Comparison of ENCODE assay signal across 1 cellular context in genomic region chr5:173922527-173922926, GRCh38.
TF ChIP-seq lines count a peak whose summit lies in the region.

No MANE protein-coding gene starts in this region.

TF ChIP-seq in WTC11, 78 proteins besides CTCF, POLR2A, EP300 and RAD21 (continued from another document):
- TF ChIP-seq, protein P1, sequence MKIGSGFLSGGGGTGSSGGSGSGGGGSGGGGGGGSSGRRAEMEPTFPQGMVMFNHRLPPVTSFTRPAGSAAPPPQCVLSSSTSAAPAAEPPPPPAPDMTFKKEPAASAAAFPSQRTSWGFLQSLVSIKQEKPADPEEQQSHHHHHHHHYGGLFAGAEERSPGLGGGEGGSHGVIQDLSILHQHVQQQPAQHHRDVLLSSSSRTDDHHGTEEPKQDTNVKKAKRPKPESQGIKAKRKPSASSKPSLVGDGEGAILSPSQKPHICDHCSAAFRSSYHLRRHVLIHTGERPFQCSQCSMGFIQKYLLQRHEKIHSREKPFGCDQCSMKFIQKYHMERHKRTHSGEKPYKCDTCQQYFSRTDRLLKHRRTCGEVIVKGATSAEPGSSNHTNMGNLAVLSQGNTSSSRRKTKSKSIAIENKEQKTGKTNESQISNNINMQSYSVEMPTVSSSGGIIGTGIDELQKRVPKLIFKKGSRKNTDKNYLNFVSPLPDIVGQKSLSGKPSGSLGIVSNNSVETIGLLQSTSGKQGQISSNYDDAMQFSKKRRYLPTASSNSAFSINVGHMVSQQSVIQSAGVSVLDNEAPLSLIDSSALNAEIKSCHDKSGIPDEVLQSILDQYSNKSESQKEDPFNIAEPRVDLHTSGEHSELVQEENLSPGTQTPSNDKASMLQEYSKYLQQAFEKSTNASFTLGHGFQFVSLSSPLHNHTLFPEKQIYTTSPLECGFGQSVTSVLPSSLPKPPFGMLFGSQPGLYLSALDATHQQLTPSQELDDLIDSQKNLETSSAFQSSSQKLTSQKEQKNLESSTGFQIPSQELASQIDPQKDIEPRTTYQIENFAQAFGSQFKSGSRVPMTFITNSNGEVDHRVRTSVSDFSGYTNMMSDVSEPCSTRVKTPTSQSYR (CRISPR knock-in tag; IDR thresholded peaks at IDR 0.05): no peak
- TF ChIP-seq HMGA2 (CRISPR knock-in tag; IDR thresholded peaks at IDR 0.05) (no peak), GRHL2 (CRISPR knock-in tag; IDR thresholded peaks at IDR 0.05; ENCODE audit: insufficient replicate concordance, severe bottlenecking) (no peak), ZNF396 (CRISPR knock-in tag; IDR thresholded peaks at IDR 0.05; ENCODE audit: borderline replicate concordance) (no peak), NR3C1 (CRISPR knock-in tag; conservative IDR thresholded peaks at IDR 0.05; ENCODE audit: low read depth) (no peak), TEAD1 (CRISPR knock-in tag; IDR thresholded peaks at IDR 0.05) (no peak), GTF2I (CRISPR knock-in tag; conservative IDR thresholded peaks at IDR 0.05) (no peak), CDX4 (CRISPR knock-in tag; IDR thresholded peaks at IDR 0.05; ENCODE audit: borderline replicate concordance) (no peak), USF1 (CRISPR knock-in tag; IDR thresholded peaks at IDR 0.05) (no peak), RORB (CRISPR knock-in tag; IDR thresholded peaks at IDR 0.05) (no peak), ATF1 (CRISPR knock-in tag; IDR thresholded peaks at IDR 0.05) (no peak)
- TF ChIP-seq, protein P2, sequence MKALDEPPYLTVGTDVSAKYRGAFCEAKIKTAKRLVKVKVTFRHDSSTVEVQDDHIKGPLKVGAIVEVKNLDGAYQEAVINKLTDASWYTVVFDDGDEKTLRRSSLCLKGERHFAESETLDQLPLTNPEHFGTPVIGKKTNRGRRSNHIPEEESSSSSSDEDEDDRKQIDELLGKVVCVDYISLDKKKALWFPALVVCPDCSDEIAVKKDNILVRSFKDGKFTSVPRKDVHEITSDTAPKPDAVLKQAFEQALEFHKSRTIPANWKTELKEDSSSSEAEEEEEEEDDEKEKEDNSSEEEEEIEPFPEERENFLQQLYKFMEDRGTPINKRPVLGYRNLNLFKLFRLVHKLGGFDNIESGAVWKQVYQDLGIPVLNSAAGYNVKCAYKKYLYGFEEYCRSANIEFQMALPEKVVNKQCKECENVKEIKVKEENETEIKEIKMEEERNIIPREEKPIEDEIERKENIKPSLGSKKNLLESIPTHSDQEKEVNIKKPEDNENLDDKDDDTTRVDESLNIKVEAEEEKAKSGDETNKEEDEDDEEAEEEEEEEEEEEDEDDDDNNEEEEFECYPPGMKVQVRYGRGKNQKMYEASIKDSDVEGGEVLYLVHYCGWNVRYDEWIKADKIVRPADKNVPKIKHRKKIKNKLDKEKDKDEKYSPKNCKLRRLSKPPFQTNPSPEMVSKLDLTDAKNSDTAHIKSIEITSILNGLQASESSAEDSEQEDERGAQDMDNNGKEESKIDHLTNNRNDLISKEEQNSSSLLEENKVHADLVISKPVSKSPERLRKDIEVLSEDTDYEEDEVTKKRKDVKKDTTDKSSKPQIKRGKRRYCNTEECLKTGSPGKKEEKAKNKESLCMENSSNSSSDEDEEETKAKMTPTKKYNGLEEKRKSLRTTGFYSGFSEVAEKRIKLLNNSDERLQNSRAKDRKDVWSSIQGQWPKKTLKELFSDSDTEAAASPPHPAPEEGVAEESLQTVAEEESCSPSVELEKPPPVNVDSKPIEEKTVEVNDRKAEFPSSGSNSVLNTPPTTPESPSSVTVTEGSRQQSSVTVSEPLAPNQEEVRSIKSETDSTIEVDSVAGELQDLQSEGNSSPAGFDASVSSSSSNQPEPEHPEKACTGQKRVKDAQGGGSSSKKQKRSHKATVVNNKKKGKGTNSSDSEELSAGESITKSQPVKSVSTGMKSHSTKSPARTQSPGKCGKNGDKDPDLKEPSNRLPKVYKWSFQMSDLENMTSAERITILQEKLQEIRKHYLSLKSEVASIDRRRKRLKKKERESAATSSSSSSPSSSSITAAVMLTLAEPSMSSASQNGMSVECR (CRISPR knock-in tag; IDR thresholded peaks at IDR 0.05; ENCODE audit: borderline replicate concordance): no peak
TF ChIP-seq in WTC11: peak in this region for 0.
